In genomic region chr6:11363881-11364576, GRCh38 we compare ENCODE assay signal across 9 cellular contexts.
A peak's percentile ranks its signal among the peaks of the same experiment; 100 is the strongest.
DNase-seq lines count a peak whose midpoint lies in the region; ATAC-seq and TF ChIP-seq lines count a peak whose summit lies in the region.
"Had no signal": no experiment of that assay in that cellular context is flagged by ENCODE, and none has a peak within 500 bp of the region (broad histone marks: within the 10 kb centered on the region; RNA-seq: fewer than 3 reads in every experiment).

No MANE protein-coding gene starts in this region.

- peaks cover 75% of the 10 kb centered on the region for H3K36me3 Mint-ChIP-seq in activated CD4-positive, alpha-beta T cell treated with anti-CD3 and anti-CD28 coated beads, Interleukin-2, amount 10 ng/mL, durations not matched to agents 7 days and 5 days (ENCODE audit: low read depth)
- peaks cover 61% of the 10 kb centered on the region for H3K36me3 Mint-ChIP-seq in activated naive CD8-positive, alpha-beta T cell treated with anti-CD3 and anti-CD28 coated beads, Interleukin-2, amount 50 U/mL, for 24 hours (ENCODE audit: low read depth)
- H3K36me3 Mint-ChIP-seq in natural killer cell, result peaks cover 11% of the 10 kb centered on the region

- peak; percentile 22 for DNase-seq in activated CD4-positive, alpha-beta T cell treated with anti-CD3 and anti-CD28 coated beads for 1 hour
- DNase-seq in activated CD4-positive, alpha-beta T cell treated with anti-CD3 and anti-CD28 coated beads, Interleukin-2, amount 10 ng/mL, durations not matched to agents 7 days and 5 days, result no peak
- peak; percentile 62 for DNase-seq in activated naive CD8-positive, alpha-beta T cell treated with anti-CD3 and anti-CD28 coated beads, Interleukin-2, amount 50 U/mL, for 24 hours
- DNase-seq in natural killer cell (no peak), substantia nigra (lab: John Stamatoyannopoulos, UW) (no peak), NCI-H1930 (lab: John Stamatoyannopoulos, UW) (no peak), NOMO-1 treated with dmso at 0.1 percent for 144 hours (lab: John Stamatoyannopoulos, UW; ENCODE audit: unreplicated experiment) (no peak)
- DNase-seq: NCI-H187 treated with DMSO at 0.1 percent for 48 hours had no signal

- H3K27ac Mint-ChIP-seq in activated CD4-positive, alpha-beta T cell treated with anti-CD3 and anti-CD28 coated beads, Interleukin-2, amount 10 ng/mL, durations not matched to agents 7 days and 5 days, result no peak overlapping the region
- peak overlapping the region; percentile 83 for H3K27ac Mint-ChIP-seq in activated naive CD8-positive, alpha-beta T cell treated with anti-CD3 and anti-CD28 coated beads, Interleukin-2, amount 50 U/mL, for 24 hours
- H3K27ac Mint-ChIP-seq in natural killer cell, result peak overlapping the region; percentile 56 to 86

- intact Hi-C loops in natural killer cell (cut with micrococcal nuclease), result loop anchor here (2.0 kb wide), 1 partner anchor 103 kb away; no protein-coding TSS in a partner anchor

- H3K27ac ChIP-seq in substantia nigra (ENCODE audit: low read depth, low read length, poor library complexity, severe bottlenecking), result peak overlapping the region; percentile 18

- no peaks in the 10 kb centered on the region for H3K27me3 Mint-ChIP-seq in activated CD4-positive, alpha-beta T cell treated with anti-CD3 and anti-CD28 coated beads, Interleukin-2, amount 10 ng/mL, durations not matched to agents 7 days and 5 days
- no peaks in the 10 kb centered on the region for H3K27me3 Mint-ChIP-seq in activated naive CD8-positive, alpha-beta T cell treated with anti-CD3 and anti-CD28 coated beads, Interleukin-2, amount 50 U/mL, for 24 hours
- H3K27me3 Mint-ChIP-seq in natural killer cell (ENCODE audit: low read depth in 2 of 2), result no peaks in the 10 kb centered on the region

- no peak for TF ChIP-seq CTCF in natural killer cell (IDR thresholded peaks at IDR 0.05)

- peak; percentile 75 for ATAC-seq in activated naive CD8-positive, alpha-beta T cell treated with anti-CD3 and anti-CD28 coated beads, Interleukin-2, amount 50 U/mL, for 24 hours
- ATAC-seq in natural killer cell (no peak), HG03520 (IDR thresholded peaks at IDR 0.05; ENCODE audit: unreplicated experiment) (no peak)

- CTCF ChIA-PET in activated CD4-positive, alpha-beta T cell treated with anti-CD3 and anti-CD28 coated beads, Interleukin-2, amount 10 ng/mL, durations not matched to agents 7 days and 5 days (lab: Charles Lee), result interaction anchor here (1.0 to 1.8 kb wide), 4 partner anchors 10 to 165 kb away, joined by 3 to 6 read pairs (median 4); no protein-coding TSS in a partner anchor

- peaks cover 69% of the 10 kb centered on the region for H3K4me1 Mint-ChIP-seq in activated CD4-positive, alpha-beta T cell treated with anti-CD3 and anti-CD28 coated beads, Interleukin-2, amount 10 ng/mL, durations not matched to agents 7 days and 5 days
- H3K4me1 Mint-ChIP-seq in activated naive CD8-positive, alpha-beta T cell treated with anti-CD3 and anti-CD28 coated beads, Interleukin-2, amount 50 U/mL, for 24 hours, result peaks cover 99% of the 10 kb centered on the region
- peaks cover 84 to 86% of the 10 kb centered on the region in 2 donors for H3K4me1 Mint-ChIP-seq in natural killer cell

- peaks cover 26% of the 10 kb centered on the region for H3K9me3 Mint-ChIP-seq in activated CD4-positive, alpha-beta T cell treated with anti-CD3 and anti-CD28 coated beads, Interleukin-2, amount 10 ng/mL, durations not matched to agents 7 days and 5 days
- peaks cover 20% of the 10 kb centered on the region for H3K9me3 Mint-ChIP-seq in activated naive CD8-positive, alpha-beta T cell treated with anti-CD3 and anti-CD28 coated beads, Interleukin-2, amount 50 U/mL, for 24 hours
- H3K9me3 Mint-ChIP-seq in natural killer cell, result peaks cover 0 to 3% of the 10 kb centered on the region in 2 donors

- no peak overlapping the region for H3K4me3 Mint-ChIP-seq in activated CD4-positive, alpha-beta T cell treated with anti-CD3 and anti-CD28 coated beads, Interleukin-2, amount 10 ng/mL, durations not matched to agents 7 days and 5 days
- peak overlapping the region; percentile 51 for H3K4me3 Mint-ChIP-seq in activated naive CD8-positive, alpha-beta T cell treated with anti-CD3 and anti-CD28 coated beads, Interleukin-2, amount 50 U/mL, for 24 hours
- H3K4me3 Mint-ChIP-seq in natural killer cell, result no peak overlapping the region

- POLR2A ChIA-PET in activated CD4-positive, alpha-beta T cell treated with anti-CD3 and anti-CD28 coated beads, Interleukin-2, amount 10 ng/mL, durations not matched to agents 7 days and 5 days (lab: Charles Lee), result no interaction called here

Comparison
In these comparisons a context has a peak if more than half of its experiments do, and no peak if none do; other contexts are left out.
1. DNase-seq: peak in activated CD4-positive, alpha-beta T cell treated with anti-CD3 and anti-CD28 coated beads for 1 hour (single experiment) and activated naive CD8-positive, alpha-beta T cell treated with anti-CD3 and anti-CD28 coated beads, Interleukin-2, amount 50 U/mL, for 24 hours (single experiment); none in activated CD4-positive, alpha-beta T cell treated with anti-CD3 and anti-CD28 coated beads, Interleukin-2, amount 10 ng/mL, durations not matched to agents 7 days and 5 days (single experiment), natural killer cell (single experiment), substantia nigra (0 of 49), NCI-H1930 (0 of 2) and NOMO-1 treated with dmso at 0.1 percent for 144 hours (single experiment).